28 cellular contexts compared by ENCODE assay signal in the genomic region with DNA sequence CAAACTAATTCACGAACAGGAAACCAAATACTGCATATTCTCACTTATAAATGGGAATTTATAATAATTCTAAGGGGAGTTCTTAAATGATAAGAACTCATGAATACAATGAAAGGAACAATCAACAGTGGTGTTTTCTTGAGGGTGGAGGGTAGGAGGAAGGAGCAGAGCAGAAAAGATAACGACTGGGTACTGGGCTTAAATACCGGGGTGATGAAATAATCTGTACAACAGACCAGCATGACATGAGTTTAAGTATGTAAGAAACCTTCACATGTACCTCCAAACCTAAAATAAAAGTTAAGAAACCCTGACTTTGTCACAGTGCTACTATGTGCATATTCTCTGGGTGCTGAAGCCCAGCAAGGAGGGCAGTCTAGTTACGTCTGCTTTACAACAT. TPM values are rescaled to one million over a fixed set of nuclear protein-coding genes. Genes with fewer than 3 reads are reported as not detected.
"Had no signal": no experiment of that assay in that cellular context is flagged by ENCODE, and none has a peak within 500 bp of the region (broad histone marks: within the 10 kb centered on the region; RNA-seq: fewer than 3 reads in every experiment).

No MANE protein-coding gene starts in this region.

- FAIRE-seq: urothelium cell line had no signal

- DNase-seq: stimulated activated CD4-positive, alpha-beta T cell treated with anti-CD3 and anti-CD28 coated beads, Interleukin-2, amount 100 ng/mL, for 48 hours; stimulated activated CD4-positive, alpha-beta T cell treated with anti-CD3 and anti-CD28 coated beads, Interleukin-4, amount 100 ng/mL, for 1 hour; stimulated activated CD4-positive, alpha-beta T cell treated with anti-CD3 and anti-CD28 coated beads, Interleukin-4, amount 100 ng/mL, for 24 hours; stimulated activated CD4-positive, alpha-beta T cell treated with anti-CD3 and anti-CD28 coated beads, Interleukin-4, amount 100 ng/mL, for 4 hours; stimulated activated CD8-positive, alpha-beta memory T cell treated with anti-CD3 and anti-CD28 coated beads, Interleukin-4, amount 100 ng/mL, for 48 hours; stimulated activated naive B cell treated with anti-CD40 and anti-IgM and Interleukin-4, amounts not matched to agents 10 μg/mL and 1 μg/mL and 100 μg/mL, for 72 hours; stimulated activated naive CD4-positive, alpha-beta T cell; stimulated activated naive CD4-positive, alpha-beta T cell treated with Interleukin-2 at 50 U/mL for 16 hours; stimulated activated naive CD8-positive, alpha-beta T cell treated with anti-CD3 and anti-CD28 coated beads, Interleukin-15, amount 100 ng/mL, for 72 hours; stimulated activated naive CD8-positive, alpha-beta T cell treated with anti-CD3 and anti-CD28 coated beads, Interleukin-15, Interleukin-2, amounts not matched to agents 100 U/mL and 50 U/mL, for 24 hours; stomach; substantia nigra; testis; thyroid gland; tibial artery; transverse colon; trophoblast cell; upper lobe of left lung; upper lobe of right lung; uterus had no signal

- H3K4me1 ChIP-seq: stomach, suprapubic skin, testis, thyroid gland, tibial artery, tibial nerve, transverse colon, upper lobe of left lung, upper lobe of right lung, uterus, vagina had no signal

- H3K27me3 ChIP-seq: testis, thyroid gland, upper lobe of left lung, uterus, vagina had no signal

- H3K36me3 ChIP-seq: stomach, suprapubic skin, thoracic aorta, thyroid gland, tibial artery, tibial nerve, transverse colon, upper lobe of left lung, upper lobe of right lung, uterus, vagina had no signal

- H3K9me3 ChIP-seq: stomach, suprapubic skin, testis, thoracic aorta, thyroid gland, tibial artery, tibial nerve, transverse colon, upper lobe of left lung, upper lobe of right lung, uterus, vagina had no signal

- H3K27ac ChIP-seq: stomach, suprapubic skin, testis, thoracic aorta, thyroid gland, tibial artery, tibial nerve, transverse colon, upper lobe of left lung, upper lobe of right lung, uterus, vagina had no signal

- ATAC-seq: stimulated activated effector memory CD8-positive, alpha-beta T cell treated with anti-CD3 and anti-CD28 coated beads, Interleukin-12 subunit alpha, Interleukin-12 subunit beta, amount 100 ng/mL, for 72 hours; stimulated activated memory B cell treated with anti-CD40 and anti-IgM and Interleukin-4, amounts not matched to agents 10 μg/mL and 1 μg/mL and 100 μg/mL, for 72 hours; stimulated activated naive B cell treated with anti-CD40 and anti-IgM and Interleukin-4, amounts not matched to agents 10 μg/mL and 1 μg/mL and 100 μg/mL, for 72 hours; stimulated activated naive CD8-positive, alpha-beta T cell treated with anti-CD3 and anti-CD28 coated beads, Interleukin-15, amount 100 ng/mL, for 72 hours; stimulated activated naive CD8-positive, alpha-beta T cell treated with anti-CD3 and anti-CD28 coated beads, Interleukin-15, Interleukin-2, amounts not matched to agents 100 U/mL and 50 U/mL, for 24 hours; upper lobe of right lung had no signal

- H3K4me3 ChIP-seq: stomach, suprapubic skin, testis, thoracic aorta, thyroid gland, tibial artery, tibial nerve, transverse colon, upper lobe of left lung, upper lobe of right lung, uterus, vagina had no signal

RNA-seq across cellular contexts. Expression of a gene that starts 6.6 kb away (rescaled TPM):
- total RNA-seq: subcutaneous adipose tissue, suprapubic skin, thyroid gland, tibial nerve, transverse colon, vagina had no signal
